In the genomic region with DNA sequence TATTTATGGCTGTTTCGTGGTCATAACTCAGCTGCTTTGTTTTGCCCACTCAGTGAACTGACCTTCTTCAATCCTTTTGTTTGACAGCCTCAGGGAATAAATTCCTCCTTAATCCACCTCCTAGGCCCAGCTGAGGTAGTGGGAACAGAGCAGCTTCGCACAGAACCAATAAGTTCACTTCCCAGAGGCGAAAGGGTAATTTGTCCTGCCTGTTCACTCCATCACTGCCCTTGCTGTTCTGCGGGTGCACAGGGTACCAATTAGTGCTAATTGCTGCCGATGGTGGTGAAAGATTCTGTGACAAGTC, we compare ENCODE assay signal across 1 cellular context.
TF ChIP-seq lines count a peak whose summit lies in the region.

No MANE protein-coding gene starts in this region.

TF ChIP-seq in HepG2, 621 proteins besides CTCF, POLR2A, EP300 and RAD21:
- no peak for TF ChIP-seq SP1 (IDR thresholded peaks at IDR 0.05)
- TF ChIP-seq SP1 (CRISPR knock-in tag; IDR thresholded peaks at IDR 0.05), result no peak
- TF ChIP-seq ZNF24 (IDR thresholded peaks at IDR 0.05), result no peak
- TF ChIP-seq EZH2 (conservative IDR thresholded peaks at IDR 0.05; ENCODE audit: low read depth, low read length), result no peak
- TF ChIP-seq SATB2 (CRISPR knock-in tag; IDR thresholded peaks at IDR 0.05), result no peak
- no peak for TF ChIP-seq GLMP (CRISPR knock-in tag; IDR thresholded peaks at IDR 0.05; ENCODE audit: borderline replicate concordance)
